9 cellular contexts compared by ENCODE assay signal in genomic region chr22:43346521-43346929, GRCh38. TPM values are rescaled to one million over a fixed set of nuclear protein-coding genes. Genes with fewer than 3 reads are reported as not detected.
DNase-seq lines count a peak whose midpoint lies in the region; ATAC-seq, FAIRE-seq and TF ChIP-seq lines count a peak whose summit lies in the region.
"Had no signal": no experiment of that assay in that cellular context is flagged by ENCODE, and none has a peak within 500 bp of the region (broad histone marks: within the 10 kb centered on the region; RNA-seq: fewer than 3 reads in every experiment).

No MANE protein-coding gene starts in this region.

- H3K36me3 ChIP-seq in BE2C (no peaks in the 10 kb centered on the region), psoas muscle (ENCODE audit: insufficient read depth in 1 of 2, low read depth in 1 of 2) (no peaks in the 10 kb centered on the region)

- H3K4me1 ChIP-seq in BE2C (peaks cover 13% of the 10 kb centered on the region), psoas muscle (no peaks in the 10 kb centered on the region)

- no peaks in the 10 kb centered on the region for H3K9me3 ChIP-seq in BE2C
- H3K9me3 ChIP-seq in psoas muscle = no peaks in the 10 kb centered on the region

- H3K27ac ChIP-seq in psoas muscle = no peak overlapping the region
- H3K27ac ChIP-seq: skin epidermis had no signal

- H3K4me3 ChIP-seq in BE2C (ENCODE audit: low read depth, low read length) = no peak overlapping the region
- no peak overlapping the region for H3K4me3 ChIP-seq in psoas muscle
- H3K4me3 ChIP-seq: skin epidermis had no signal

- no peak overlapping the region for H3K4me3 Mint-ChIP-seq in activated T-helper 17 cell treated with anti-CD3 and anti-CD28 coated beads, Interleukin-2, amount 50 U/mL, for 72 hours

- ATAC-seq in activated T-helper 17 cell treated with anti-CD3 and anti-CD28 coated beads, Interleukin-2, amount 50 U/mL, for 72 hours (replicated peaks) = peak; percentile 70
- ATAC-seq in psoas muscle (peak in 3 of 4 donors; percentile 55 to 63 (median 61)), HG02588 (IDR thresholded peaks at IDR 0.05; ENCODE audit: unreplicated experiment) (no peak)

- H3K27ac Mint-ChIP-seq in activated T-helper 17 cell treated with anti-CD3 and anti-CD28 coated beads, Interleukin-2, amount 50 U/mL, for 72 hours = no peak overlapping the region

- TF ChIP-seq CTCF in BE2C (IDR thresholded peaks at IDR 0.05; ENCODE audit: low read depth, low read length) = peak; percentile 96
- TF ChIP-seq CTCF in psoas muscle (IDR thresholded peaks at IDR 0.05) = peak; percentile 59

- peaks cover 43% of the 10 kb centered on the region for H3K27me3 Mint-ChIP-seq in activated T-helper 17 cell treated with anti-CD3 and anti-CD28 coated beads, Interleukin-2, amount 50 U/mL, for 72 hours

- no peaks in the 10 kb centered on the region for H3K36me3 Mint-ChIP-seq in activated T-helper 17 cell treated with anti-CD3 and anti-CD28 coated beads, Interleukin-2, amount 50 U/mL, for 72 hours (ENCODE audit: low read depth)

- no peak for FAIRE-seq in RCC 7860 (lab: Jason Lieb, UNC)

- DNase-seq in BE2C (peak; percentile 88), HCEC 1CT (peak; percentile 18), RCC 7860 (ENCODE audit: low spot score) (peak; percentile 11), glomerular visceral epithelial cell (ENCODE audit: extremely low spot score) (peak; percentile 34), psoas muscle (peak; percentile 52 to 67), NCI-H2227 treated with DMSO at 0.1 percent for 48 hours (lab: John Stamatoyannopoulos, UW) (no peak)

- no peaks in the 10 kb centered on the region for H3K4me1 Mint-ChIP-seq in activated T-helper 17 cell treated with anti-CD3 and anti-CD28 coated beads, Interleukin-2, amount 50 U/mL, for 72 hours

- no peaks in the 10 kb centered on the region for H3K9me3 Mint-ChIP-seq in activated T-helper 17 cell treated with anti-CD3 and anti-CD28 coated beads, Interleukin-2, amount 50 U/mL, for 72 hours

- no peaks in the 10 kb centered on the region for H3K27me3 ChIP-seq in BE2C
- H3K27me3 ChIP-seq in psoas muscle (ENCODE audit: insufficient read depth in 3 of 3, low read length in 2 of 3) = peaks cover 0 to 65% (median 29%) of the 10 kb centered on the region in 3 donors

- intact Hi-C loops in psoas muscle (cut with DNase I) = loop anchor here in 1 of 2 donors (2.0 to 5.0 kb wide), 2 partner anchors 74 to 116 kb away; no protein-coding TSS in a partner anchor

- WGBS in psoas muscle, 3 donors = 19 to 28% (median 27%) methylated on average over 8 of the region's 8 CpGs

RNA-seq across cellular contexts. Expression of gene SCUBE1, which starts 3.4 kb away (rescaled TPM):
- 4.3 TPM for polyA plus RNA-seq in BE2C (2012; ENCODE audit: insufficient read depth, insufficient read length, low read depth)
- total RNA-seq in activated T-helper 17 cell treated with anti-CD3 and anti-CD28 coated beads, Interleukin-2, amount 50 U/mL, for 72 hours = not detected
- total RNA-seq in psoas muscle = under 1 TPM; 0.04 to 0.19 (median 0.09) TPM
- under 1 TPM; 0.06 to 0.09 (median 0.06) TPM for polyA plus RNA-seq in psoas muscle
